In genomic region chr4:151887816-151888180, GRCh38 we compare ENCODE assay signal across 11 cellular contexts.
A peak's percentile ranks its signal among the peaks of the same experiment; 100 is the strongest.
DNase-seq lines count a peak whose midpoint lies in the region; ATAC-seq and TF ChIP-seq lines count a peak whose summit lies in the region.
"Had no signal": no experiment of that assay in that cellular context is flagged by ENCODE, and none has a peak within 500 bp of the region (broad histone marks: within the 10 kb centered on the region; RNA-seq: fewer than 3 reads in every experiment).

No MANE protein-coding gene starts in this region.

- H3K4me3 Mint-ChIP-seq in nephron progenitor cell: no peak overlapping the region

- no peaks in the 10 kb centered on the region for H3K9me2 ChIP-seq in Loucy (replicated peaks; ENCODE audit: low read depth, low read length)

- in situ Hi-C loops in GM13977 (cut with MboI; ENCODE audit: low pct_unique_long_range_greater_than_20kb, low sequenced_read_pairs, unreplicated experiment): no loop called here

- H4K20me1 ChIP-seq in Loucy (ENCODE audit: insufficient read depth, low read length, poor library complexity, severe bottlenecking): no peaks in the 10 kb centered on the region

- no peak for TF ChIP-seq POLR2A in GM18505 (IDR thresholded peaks at IDR 0.05; ENCODE audit: borderline replicate concordance, extremely low read depth, insufficient read depth, insufficient read length)

- H3K4me3 ChIP-seq in Loucy (ENCODE audit: low read length, poor library complexity, severe bottlenecking): no peak overlapping the region
- H3K4me3 ChIP-seq: vagina had no signal

- peaks cover 12% of the 10 kb centered on the region for H3K27me3 Mint-ChIP-seq in nephron progenitor cell (ENCODE audit: low read depth, poor library complexity)

- ATAC-seq in GM18505 (IDR thresholded peaks at IDR 0.05; ENCODE audit: unreplicated experiment) (peak; percentile 28), GM19463 (IDR thresholded peaks at IDR 0.05; ENCODE audit: unreplicated experiment) (peak; percentile 22), HG02884 (IDR thresholded peaks at IDR 0.05; ENCODE audit: unreplicated experiment) (peak; percentile 32), esophagus mucosa (no peak)

- no peaks in the 10 kb centered on the region for H3F3A ChIP-seq in Loucy (ENCODE audit: low read depth)

- TF ChIP-seq CTCF in Loucy (conservative IDR thresholded peaks at IDR 0.05; ENCODE audit: low read length): no peak
- no peak for TF ChIP-seq CTCF in nephron progenitor cell (IDR thresholded peaks at IDR 0.05)
- TF ChIP-seq CTCF in GM13977 (IDR thresholded peaks at IDR 0.05; ENCODE audit: extremely low read depth, insufficient read depth, missing control alignments): no peak

- H3K27ac Mint-ChIP-seq in nephron progenitor cell: no peak overlapping the region

- DNase-seq in nephron progenitor cell (no peak), GM13977 (ENCODE audit: low spot score) (no peak), putamen (ENCODE audit: low spot score) (no peak)
- DNase-seq: activated CD4-positive, alpha-beta T cell treated with anti-CD3 and anti-CD28 coated beads for 48 hours; NCI-H446 had no signal

- peaks cover 20% of the 10 kb centered on the region for H3K4me1 ChIP-seq in Loucy (ENCODE audit: insufficient read depth, low read length, poor library complexity, severe bottlenecking)
- H3K4me1 ChIP-seq: vagina had no signal

- H3K9me3 Mint-ChIP-seq in nephron progenitor cell: no peaks in the 10 kb centered on the region

- no peaks in the 10 kb centered on the region for H3K9me3 ChIP-seq in Loucy (ENCODE audit: insufficient read depth, low read depth, low read length)
- H3K9me3 ChIP-seq: vagina had no signal

- H3K9ac ChIP-seq in Loucy (ENCODE audit: low read depth, low read length, poor library complexity, severe bottlenecking): no peak overlapping the region

- H3K79me2 ChIP-seq in Loucy (ENCODE audit: insufficient read depth, low read length): no peaks in the 10 kb centered on the region

- H3K4me2 ChIP-seq in Loucy (ENCODE audit: low read depth, low read length, poor library complexity, severe bottlenecking): peak overlapping the region; percentile 10

- peaks cover 8% of the 10 kb centered on the region for H3K4me1 Mint-ChIP-seq in nephron progenitor cell

- no peaks in the 10 kb centered on the region for H3K36me3 Mint-ChIP-seq in nephron progenitor cell (ENCODE audit: low read depth)

- no peaks in the 10 kb centered on the region for H3K36me3 ChIP-seq in Loucy (ENCODE audit: insufficient read depth, low read length)
- H3K36me3 ChIP-seq: vagina had no signal

- H2AFZ ChIP-seq in Loucy (ENCODE audit: low read length): no peak overlapping the region

- no peaks in the 10 kb centered on the region for H3K27me3 ChIP-seq in Loucy (ENCODE audit: insufficient read depth, low read length, poor library complexity, severe bottlenecking)
- H3K27me3 ChIP-seq: vagina had no signal
